1 cellular context compared by ENCODE assay signal in the genomic region with DNA sequence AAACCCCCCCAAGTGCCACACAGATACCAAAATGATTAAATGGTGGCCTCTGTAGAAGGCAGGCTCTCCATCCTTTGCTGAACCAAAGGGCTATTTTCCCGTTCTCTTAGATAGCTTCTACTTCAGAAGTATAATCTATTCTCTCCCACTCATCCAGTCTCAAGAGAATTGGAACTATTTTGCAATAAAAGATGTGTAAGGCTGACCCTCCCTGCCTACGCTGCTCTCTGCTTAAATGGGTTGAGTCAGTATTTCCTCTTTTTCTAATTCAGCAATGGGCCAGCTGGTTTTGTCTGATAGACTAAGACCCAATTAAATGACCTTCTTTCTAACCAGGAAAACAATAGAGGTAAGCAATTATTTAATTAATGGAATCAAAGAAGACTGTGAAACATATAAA.
TF ChIP-seq lines count a peak whose summit lies in the region.

No MANE protein-coding gene starts in this region.

TF ChIP-seq in WTC11, 78 proteins besides CTCF, POLR2A, EP300 and RAD21 (continued from another document):
- TF ChIP-seq ZNF425 (CRISPR knock-in tag; conservative IDR thresholded peaks at IDR 0.05) (no peak), FOXP1 (CRISPR knock-in tag; IDR thresholded peaks at IDR 0.05; ENCODE audit: borderline replicate concordance) (no peak), NFE2L1 (CRISPR knock-in tag; IDR thresholded peaks at IDR 0.05) (no peak)
TF ChIP-seq in WTC11: peak in this region for 0.
